Comparison of ENCODE assay signal across 1 cellular context in the genomic region with DNA sequence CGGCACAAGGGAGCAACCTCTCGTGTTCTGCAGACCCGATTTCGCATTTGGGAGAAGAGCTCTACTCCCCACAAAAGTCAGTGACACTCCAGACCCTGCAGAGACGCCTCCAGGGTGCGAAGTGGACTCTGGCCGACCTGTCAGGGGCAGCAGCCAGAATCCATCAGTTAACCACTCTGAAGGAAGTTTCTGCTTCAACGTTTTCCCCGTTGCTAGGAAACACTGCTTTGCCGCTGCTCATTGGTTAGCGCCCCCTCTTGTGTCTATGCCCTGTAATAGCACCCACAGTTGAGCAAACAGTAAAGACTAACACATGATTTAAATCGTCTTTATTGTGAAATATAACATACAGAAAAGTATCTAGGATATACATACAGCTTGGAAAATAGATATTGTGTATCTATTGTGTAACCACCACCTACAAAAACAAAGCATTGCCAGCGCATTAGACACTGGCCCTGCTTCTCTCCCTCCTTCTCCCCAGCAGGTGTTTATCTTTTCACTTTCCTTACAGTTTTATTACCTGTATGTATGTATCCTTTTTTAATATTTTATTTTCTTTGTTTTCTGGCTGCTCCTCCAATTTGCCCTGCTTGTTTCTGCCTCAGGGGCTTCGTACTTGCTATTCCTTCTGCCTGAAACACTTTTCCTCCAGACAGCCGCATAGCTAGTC.
A peak's percentile ranks its signal among the peaks of the same experiment; 100 is the strongest.
TF ChIP-seq lines count a peak whose summit lies in the region.

No MANE protein-coding gene starts in this region.

TF ChIP-seq in A549, 52 proteins besides CTCF, POLR2A, EP300 and RAD21 (continued from another document):
- TF ChIP-seq ELK1 (IDR thresholded peaks at IDR 0.05; ENCODE audit: low read depth, low read length) (no peak), KDM1A (IDR thresholded peaks at IDR 0.05; ENCODE audit: low read depth) (no peak), MAX (IDR thresholded peaks at IDR 0.05) (peak; percentile 22; the same call in 1 of the 2 replicates), ATOH8 (CRISPR knock-in tag; IDR thresholded peaks at IDR 0.05; ENCODE audit: low read depth) (no peak), JUN (IDR thresholded peaks at IDR 0.05) (no peak), EHF (CRISPR knock-in tag; IDR thresholded peaks at IDR 0.05) (no peak), RNF2 (IDR thresholded peaks at IDR 0.05; ENCODE audit: borderline replicate concordance, low read depth) (no peak), SMC3 (IDR thresholded peaks at IDR 0.05) (peak; percentile 71), CEBPB (IDR thresholded peaks at IDR 0.05) (peak in 1 of 2 experiments; percentile 44; a peak in 1 of 4 replicates), CHD4 (IDR thresholded peaks at IDR 0.05; ENCODE audit: borderline replicate concordance) (no peak)
- TF ChIP-seq, protein P1, sequence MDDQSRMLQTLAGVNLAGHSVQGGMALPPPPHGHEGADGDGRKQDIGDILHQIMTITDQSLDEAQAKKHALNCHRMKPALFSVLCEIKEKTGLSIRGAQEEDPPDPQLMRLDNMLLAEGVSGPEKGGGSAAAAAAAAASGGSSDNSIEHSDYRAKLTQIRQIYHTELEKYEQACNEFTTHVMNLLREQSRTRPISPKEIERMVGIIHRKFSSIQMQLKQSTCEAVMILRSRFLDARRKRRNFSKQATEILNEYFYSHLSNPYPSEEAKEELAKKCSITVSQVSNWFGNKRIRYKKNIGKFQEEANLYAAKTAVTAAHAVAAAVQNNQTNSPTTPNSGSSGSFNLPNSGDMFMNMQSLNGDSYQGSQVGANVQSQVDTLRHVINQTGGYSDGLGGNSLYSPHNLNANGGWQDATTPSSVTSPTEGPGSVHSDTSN (IDR thresholded peaks at IDR 0.05) = no peak
